8 cellular contexts compared by ENCODE assay signal in the genomic region with DNA sequence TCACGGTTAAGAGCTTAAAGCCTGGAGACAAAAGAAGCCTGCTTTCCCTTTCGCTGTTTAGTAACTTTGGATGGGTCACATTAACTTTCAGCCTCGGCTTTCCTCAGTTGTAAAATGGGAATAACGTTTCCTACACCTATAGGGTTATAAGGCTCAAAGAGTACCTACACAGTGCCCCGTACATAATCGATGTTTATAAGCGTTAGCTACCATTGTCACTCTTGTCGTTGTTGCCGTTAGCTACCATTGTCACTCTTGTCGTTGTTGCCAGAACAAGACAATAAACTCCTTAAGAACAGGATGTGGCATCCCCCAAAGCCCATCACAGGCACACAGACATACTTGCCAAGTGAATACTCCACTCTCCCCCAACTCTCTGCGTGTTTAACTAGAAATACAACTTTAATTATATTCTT. TPM values are rescaled to one million over a fixed set of nuclear protein-coding genes. Genes with fewer than 3 reads are reported as not detected.
DNase-seq lines count a peak whose midpoint lies in the region; ATAC-seq and TF ChIP-seq lines count a peak whose summit lies in the region.

No MANE protein-coding gene starts in this region.

- H3K4me1 Mint-ChIP-seq in activated T-cell treated with anti-CD3 and anti-CD28 coated beads, Interleukin-2, amount 50 U/mL, for 4 hours (ENCODE audit: low read depth): peaks cover 28% of the 10 kb centered on the region

- H3K4me1 ChIP-seq in PC-9 (replicated peaks; ENCODE audit: insufficient read depth): peaks cover 17% of the 10 kb centered on the region

- no peak overlapping the region for H3K27ac ChIP-seq in PC-9

- POLR2A ChIA-PET in PC-9 (lab: Charles Lee; ENCODE audit: unreplicated experiment): no interaction called here

- intact Hi-C loops in PC-9 (cut with micrococcal nuclease; ENCODE audit: unreplicated experiment): no loop called here

- H3K36me3 Mint-ChIP-seq in activated T-cell treated with anti-CD3 and anti-CD28 coated beads, Interleukin-2, amount 50 U/mL, for 4 hours (ENCODE audit: insufficient read depth): peaks cover 3% of the 10 kb centered on the region

- H3K36me3 ChIP-seq in PC-9 (ENCODE audit: low read depth): no peaks in the 10 kb centered on the region

- CTCF ChIA-PET in PC-9 (lab: Charles Lee): no interaction called here

- H3K4me3 Mint-ChIP-seq in activated T-cell treated with anti-CD3 and anti-CD28 coated beads, Interleukin-2, amount 50 U/mL, for 4 hours: peak overlapping the region; percentile 81

- no peaks in the 10 kb centered on the region for H4K20me1 ChIP-seq in PC-9 (ENCODE audit: insufficient read depth)

- no peaks in the 10 kb centered on the region for H3K79me2 ChIP-seq in PC-9 (ENCODE audit: low read depth)

- H3K9me3 ChIP-seq in PC-9 (ENCODE audit: insufficient read depth, low read depth): peaks cover 3% of the 10 kb centered on the region; the same call in 1 of the 2 replicates

- DNase-seq in activated T-cell treated with anti-CD3 and anti-CD28 coated beads, Interleukin-2, amount 50 U/mL, for 4 hours: no peak
- no peak for DNase-seq in activated T-cell treated with anti-CD3 and anti-CD28 coated beads, Interleukin-2, amount 50 U/mL, for 1 hour
- DNase-seq in PC-9 (no peak), epithelial cell of esophagus (ENCODE audit: low read depth) (no peak), retinal pigment epithelial cell (ENCODE audit: low read depth) (no peak), NCI-H187 (lab: John Stamatoyannopoulos, UW) (no peak)

- TSS peak; percentile 47 for BruUV-seq in PC-9 (replicated peaks; lab: Mats Ljungman, UMichigan)

- no peaks in the 10 kb centered on the region for H3K9me2 ChIP-seq in PC-9 (ENCODE audit: insufficient read depth)

- H3K4me3 ChIP-seq in PC-9 (peak overlapping the region; percentile 61; the same call in 1 of the 2 replicates), epithelial cell of esophagus (ENCODE audit: low read length) (peak overlapping the region; percentile 67), retinal pigment epithelial cell (ENCODE audit: low read length) (peak overlapping the region; percentile 71)

- TF ChIP-seq CTCF in PC-9 (conservative IDR thresholded peaks at IDR 0.05) (no peak), epithelial cell of esophagus (IDR thresholded peaks at IDR 0.05; ENCODE audit: insufficient read depth, low read depth, low read length, missing control alignments) (no peak), retinal pigment epithelial cell (conservative IDR thresholded peaks at IDR 0.05; ENCODE audit: low read depth, low read length) (no peak)

- peak; percentile 0 to 3 for ATAC-seq in activated T-cell treated with anti-CD3 and anti-CD28 coated beads, Interleukin-2, amount 50 U/mL, for 4 hours
- no peak for ATAC-seq in GM18505 (IDR thresholded peaks at IDR 0.05; ENCODE audit: unreplicated experiment)
- ATAC-seq in HG03039 (IDR thresholded peaks at IDR 0.05; ENCODE audit: unreplicated experiment): no peak

- H3K9me3 Mint-ChIP-seq in activated T-cell treated with anti-CD3 and anti-CD28 coated beads, Interleukin-2, amount 50 U/mL, for 4 hours: no peaks in the 10 kb centered on the region

- peak overlapping the region; percentile 76 for H2AFZ ChIP-seq in PC-9

- no peak for TF ChIP-seq POLR2A in GM18505 (IDR thresholded peaks at IDR 0.05; ENCODE audit: borderline replicate concordance, extremely low read depth, insufficient read depth, insufficient read length)

- H3F3A ChIP-seq in PC-9 (ENCODE audit: insufficient read depth, low read depth): peaks cover 3% of the 10 kb centered on the region; the same call in 1 of the 2 replicates

- no peaks in the 10 kb centered on the region for H3K27me3 Mint-ChIP-seq in activated T-cell treated with anti-CD3 and anti-CD28 coated beads, Interleukin-2, amount 50 U/mL, for 4 hours (ENCODE audit: low read depth)

- H3K4me2 ChIP-seq in PC-9: peak overlapping the region; percentile 74

- no peaks in the 10 kb centered on the region for H3K27me3 ChIP-seq in PC-9 (ENCODE audit: insufficient read depth, low read depth)

RNA-seq across cellular contexts. Expression of a gene that starts 0.9 kb away (rescaled TPM):
- 10 to 100 TPM; 38.2 to 42.1 (median 41.0) TPM for total RNA-seq in activated T-cell treated with anti-CD3 and anti-CD28 coated beads, Interleukin-2, amount 50 U/mL, for 4 hours
- total RNA-seq in PC-9 (2021): 13.3 and 15.6 TPM in 2 replicates

Comparison
In these comparisons a context has a peak if more than half of its experiments do, and no peak if none do; other contexts are left out.
1. ATAC-seq: peak in activated T-cell treated with anti-CD3 and anti-CD28 coated beads, Interleukin-2, amount 50 U/mL, for 4 hours (2 of 2); none in GM18505 (single experiment) and HG03039 (single experiment).
2. Peak in every context shown above with its lines, with median percentiles within 50 percentile points of each other: H3K4me3 ChIP-seq.